ENCODE assay signal across 21 cellular contexts in the genomic region with DNA sequence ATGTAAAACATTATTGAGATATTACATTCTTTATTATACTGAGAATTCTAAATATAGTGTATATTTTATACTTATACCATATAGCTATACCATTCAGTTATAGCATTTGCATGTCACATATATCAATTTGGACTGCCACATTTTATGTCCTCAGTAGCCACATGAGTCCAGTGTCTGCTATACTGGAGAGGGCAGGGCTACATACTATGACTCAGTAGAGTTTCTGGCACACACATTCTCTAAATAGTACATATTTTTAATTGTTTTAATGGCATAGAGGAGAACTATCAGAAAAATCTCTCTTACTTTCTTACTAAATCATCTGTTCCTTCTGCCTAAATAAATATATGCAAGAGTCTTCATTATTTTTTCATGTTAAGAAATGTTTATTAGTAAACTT.
"Had no signal": no experiment of that assay in that cellular context is flagged by ENCODE, and none has a peak within 500 bp of the region (broad histone marks: within the 10 kb centered on the region; RNA-seq: fewer than 3 reads in every experiment).

No MANE protein-coding gene starts in this region.

- H3K9me3 ChIP-seq: esophagus squamous epithelium, heart right ventricle, right atrium auricular region, suprapubic skin, transverse colon, uterus had no signal

- H3K4me3 ChIP-seq: esophagus squamous epithelium, heart right ventricle, right atrium auricular region, skin epidermis, suprapubic skin, transverse colon, uterus had no signal

- H3K27me3 ChIP-seq: esophagus squamous epithelium, heart right ventricle, right atrium auricular region, suprapubic skin, transverse colon, uterus had no signal

- H3K36me3 ChIP-seq: esophagus squamous epithelium, heart right ventricle, right atrium auricular region, suprapubic skin, transverse colon, uterus had no signal

- H3K27ac ChIP-seq: esophagus squamous epithelium, heart right ventricle, right atrium auricular region, skin epidermis, suprapubic skin, transverse colon, uterus had no signal

- DNase-seq: activated CD4-positive, alpha-beta memory T cell treated with anti-CD3 and anti-CD28 coated beads for 36 hours; activated CD4-positive, alpha-beta T cell treated with anti-CD3 and anti-CD28 coated beads for 36 hours; activated CD8-positive, alpha-beta memory T cell treated with anti-CD3 and anti-CD28 coated beads, Interleukin-2, amount 10 ng/mL, durations not matched to agents 7 days and 5 days; activated naive CD4-positive, alpha-beta T cell treated with anti-CD3 and anti-CD28 coated beads for 36 hours; activated T-cell treated with anti-CD3 and anti-CD28 coated beads, Interleukin-2, amount 50 U/mL, for 1 hour; anterior cingulate cortex; cerebellar nuclear complex; effector CD8-positive, alpha-beta T cell; esophagus squamous epithelium; heart right ventricle; kidney glomerular epithelial cell; left ventricle myocardium superior; stimulated activated CD4-positive, alpha-beta T cell treated with anti-CD3 and anti-CD28 coated beads, Interleukin-15, amount 100 ng/mL, for 24 hours; stimulated activated CD4-positive, alpha-beta T cell treated with anti-CD3 and anti-CD28 coated beads, Interleukin-2, amount 100 ng/mL, for 48 hours; stimulated activated naive CD8-positive, alpha-beta T cell treated with anti-CD3 and anti-CD28 coated beads, Interleukin-15, amount 100 ng/mL, for 72 hours; transverse colon; uterus had no signal

- ATAC-seq: activated CD4-positive, alpha-beta T cell treated with anti-CD3 and anti-CD28 coated beads for 36 hours; activated CD8-positive, alpha-beta memory T cell treated with anti-CD3 and anti-CD28 coated beads, Interleukin-2, amount 10 ng/mL, durations not matched to agents 7 days and 5 days; heart right ventricle; left ventricle myocardium superior; stimulated activated naive CD8-positive, alpha-beta T cell treated with anti-CD3 and anti-CD28 coated beads, Interleukin-15, amount 100 ng/mL, for 72 hours; WTC11 had no signal

- H3K4me1 ChIP-seq: esophagus squamous epithelium, heart right ventricle, right atrium auricular region, suprapubic skin, transverse colon, uterus had no signal
